8 cellular contexts compared by ENCODE assay signal in genomic region chr2:200383380-200384110, GRCh38.
DNase-seq lines count a peak whose midpoint lies in the region; ATAC-seq and TF ChIP-seq lines count a peak whose summit lies in the region.

No MANE protein-coding gene starts in this region.

- POLR2A ChIA-PET in AG04450 (lab: Yijun Ruan, JAX) = no interaction called here

- H3K36me3 ChIP-seq in skeletal muscle satellite cell (ENCODE audit: insufficient read depth, low read length) = no peaks in the 10 kb centered on the region

- peaks cover 11% of the 10 kb centered on the region for H3K36me3 Mint-ChIP-seq in T-helper 2 cell treated with Interferon-gamma antibody and Interleukin-4, amounts not matched to agents 5 μg/mL and 100 μg/mL, for 36 hours (ENCODE audit: low read depth)

- H3K4me2 ChIP-seq in skeletal muscle satellite cell (ENCODE audit: low read length) = peak overlapping the region; percentile 83

- H3K9me3 Mint-ChIP-seq in T-helper 2 cell treated with Interferon-gamma antibody and Interleukin-4, amounts not matched to agents 5 μg/mL and 100 μg/mL, for 36 hours = no peaks in the 10 kb centered on the region

- H3K27me3 ChIP-seq in AG04450 (ENCODE audit: control insufficient read depth, insufficient read depth, low read length) (no peaks in the 10 kb centered on the region), skeletal muscle satellite cell (ENCODE audit: control insufficient read depth, insufficient read depth, low read length) (no peaks in the 10 kb centered on the region)

- CTCF ChIA-PET in AG04450 (lab: Charles Lee) = interaction anchor here (0.7 kb wide), 1 partner anchor 410 kb away, joined by 3 read pairs; no protein-coding TSS in a partner anchor

- ATAC-seq in GM18858 (IDR thresholded peaks at IDR 0.05; ENCODE audit: unreplicated experiment) (peak; percentile 72), HG03460 (IDR thresholded peaks at IDR 0.05; ENCODE audit: unreplicated experiment) (peak; percentile 59)

- H3K9ac ChIP-seq in skeletal muscle satellite cell (ENCODE audit: low read depth, low read length) = peak overlapping the region; percentile 61

- TF ChIP-seq CTCF in AG04450 (IDR thresholded peaks at IDR 0.05; ENCODE audit: low read depth, low read length) = no peak
- no peak for TF ChIP-seq CTCF in fibroblast of pulmonary artery (IDR thresholded peaks at IDR 0.05; ENCODE audit: low read length, missing control alignments)

- no peaks in the 10 kb centered on the region for H3K9me3 ChIP-seq in AG04450 (ENCODE audit: control insufficient read depth, insufficient read depth, low read length)
- H3K9me3 ChIP-seq in skeletal muscle satellite cell (replicated peaks; ENCODE audit: low read length) = no peaks in the 10 kb centered on the region

- peak overlapping the region; percentile 14; the same call in 1 of the 2 replicates for H3K4me3 ChIP-seq in AG04450 (ENCODE audit: low read depth, low read length)
- H3K4me3 ChIP-seq in fibroblast of pulmonary artery (replicated peaks; ENCODE audit: low read depth, low read length) = peak overlapping the region; percentile 36
- H3K4me3 ChIP-seq in skeletal muscle satellite cell (ENCODE audit: low read length) = peak overlapping the region; percentile 53

- peak overlapping the region; percentile 83 for H3K27ac Mint-ChIP-seq in T-helper 2 cell treated with Interferon-gamma antibody and Interleukin-4, amounts not matched to agents 5 μg/mL and 100 μg/mL, for 36 hours

- no peaks in the 10 kb centered on the region for H3K27me3 Mint-ChIP-seq in T-helper 2 cell treated with Interferon-gamma antibody and Interleukin-4, amounts not matched to agents 5 μg/mL and 100 μg/mL, for 36 hours (ENCODE audit: low read depth)

- H3K4me3 Mint-ChIP-seq in T-helper 2 cell treated with Interferon-gamma antibody and Interleukin-4, amounts not matched to agents 5 μg/mL and 100 μg/mL, for 36 hours = peak overlapping the region; percentile 65

- DNase-seq in AG04450 (ENCODE audit: low read depth, low spot score) (no peak), fibroblast of pulmonary artery (ENCODE audit: low read depth) (peak; percentile 80), NCI-H446 treated with DMSO at 0.1 percent for 48 hours (lab: John Stamatoyannopoulos, UW) (no peak), GF-D8 (lab: John Stamatoyannopoulos, UW) (no peak)
- no peak for DNase-seq in T-helper 2 cell treated with Interferon-gamma antibody and Interleukin-4, amounts not matched to agents 5 μg/mL and 100 μg/mL, for 36 hours (ENCODE audit: low spot score)

- H3K27ac ChIP-seq in AG04450 (ENCODE audit: low read depth, low read length) = peak overlapping the region; percentile 42

- H3K4me1 ChIP-seq in skeletal muscle satellite cell (ENCODE audit: control insufficient read depth, insufficient read depth, low read length) = peaks cover 49% of the 10 kb centered on the region

- H3K4me1 Mint-ChIP-seq in T-helper 2 cell treated with Interferon-gamma antibody and Interleukin-4, amounts not matched to agents 5 μg/mL and 100 μg/mL, for 36 hours (ENCODE audit: low read depth) = peaks cover 40% of the 10 kb centered on the region
